In the genomic region with DNA sequence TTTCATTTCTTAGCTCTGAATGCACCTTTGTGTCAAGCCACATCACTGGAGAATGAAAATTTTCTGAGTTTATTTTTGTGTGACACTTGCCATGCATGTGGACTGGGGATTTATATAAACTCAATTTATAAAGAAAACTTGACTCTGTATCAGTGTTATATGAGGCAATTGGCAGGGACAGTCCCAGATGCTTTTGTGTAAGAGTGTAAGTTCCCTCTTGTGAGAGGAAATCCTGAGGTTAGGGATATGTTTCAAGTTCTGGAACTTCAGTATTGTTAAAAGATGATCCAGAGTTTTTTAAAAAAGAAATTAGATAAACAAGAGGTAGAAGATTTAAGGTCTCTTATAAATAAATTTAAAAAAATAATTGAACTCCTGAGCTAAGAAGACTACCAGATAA, we compare ENCODE assay signal across 1 cellular context.
TF ChIP-seq lines count a peak whose summit lies in the region.

No MANE protein-coding gene starts in this region.

TF ChIP-seq in WTC11, 78 proteins besides CTCF, POLR2A, EP300 and RAD21 (continued from another document):
- TF ChIP-seq, protein P1, sequence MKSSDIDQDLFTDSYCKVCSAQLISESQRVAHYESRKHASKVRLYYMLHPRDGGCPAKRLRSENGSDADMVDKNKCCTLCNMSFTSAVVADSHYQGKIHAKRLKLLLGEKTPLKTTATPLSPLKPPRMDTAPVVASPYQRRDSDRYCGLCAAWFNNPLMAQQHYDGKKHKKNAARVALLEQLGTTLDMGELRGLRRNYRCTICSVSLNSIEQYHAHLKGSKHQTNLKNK (CRISPR knock-in tag; IDR thresholded peaks at IDR 0.05) = no peak
- TF ChIP-seq NR2C2 (CRISPR knock-in tag; IDR thresholded peaks at IDR 0.05) (no peak), NFATC4 (CRISPR knock-in tag; IDR thresholded peaks at IDR 0.05) (no peak), HMGA2 (CRISPR knock-in tag; IDR thresholded peaks at IDR 0.05) (no peak), CREM (CRISPR knock-in tag; IDR thresholded peaks at IDR 0.05) (no peak), RELA (CRISPR knock-in tag; IDR thresholded peaks at IDR 0.05; ENCODE audit: borderline replicate concordance) (no peak), RORB (CRISPR knock-in tag; IDR thresholded peaks at IDR 0.05) (no peak), FOXJ3 (CRISPR knock-in tag; IDR thresholded peaks at IDR 0.05; ENCODE audit: borderline replicate concordance) (no peak)
- TF ChIP-seq, protein P2, sequence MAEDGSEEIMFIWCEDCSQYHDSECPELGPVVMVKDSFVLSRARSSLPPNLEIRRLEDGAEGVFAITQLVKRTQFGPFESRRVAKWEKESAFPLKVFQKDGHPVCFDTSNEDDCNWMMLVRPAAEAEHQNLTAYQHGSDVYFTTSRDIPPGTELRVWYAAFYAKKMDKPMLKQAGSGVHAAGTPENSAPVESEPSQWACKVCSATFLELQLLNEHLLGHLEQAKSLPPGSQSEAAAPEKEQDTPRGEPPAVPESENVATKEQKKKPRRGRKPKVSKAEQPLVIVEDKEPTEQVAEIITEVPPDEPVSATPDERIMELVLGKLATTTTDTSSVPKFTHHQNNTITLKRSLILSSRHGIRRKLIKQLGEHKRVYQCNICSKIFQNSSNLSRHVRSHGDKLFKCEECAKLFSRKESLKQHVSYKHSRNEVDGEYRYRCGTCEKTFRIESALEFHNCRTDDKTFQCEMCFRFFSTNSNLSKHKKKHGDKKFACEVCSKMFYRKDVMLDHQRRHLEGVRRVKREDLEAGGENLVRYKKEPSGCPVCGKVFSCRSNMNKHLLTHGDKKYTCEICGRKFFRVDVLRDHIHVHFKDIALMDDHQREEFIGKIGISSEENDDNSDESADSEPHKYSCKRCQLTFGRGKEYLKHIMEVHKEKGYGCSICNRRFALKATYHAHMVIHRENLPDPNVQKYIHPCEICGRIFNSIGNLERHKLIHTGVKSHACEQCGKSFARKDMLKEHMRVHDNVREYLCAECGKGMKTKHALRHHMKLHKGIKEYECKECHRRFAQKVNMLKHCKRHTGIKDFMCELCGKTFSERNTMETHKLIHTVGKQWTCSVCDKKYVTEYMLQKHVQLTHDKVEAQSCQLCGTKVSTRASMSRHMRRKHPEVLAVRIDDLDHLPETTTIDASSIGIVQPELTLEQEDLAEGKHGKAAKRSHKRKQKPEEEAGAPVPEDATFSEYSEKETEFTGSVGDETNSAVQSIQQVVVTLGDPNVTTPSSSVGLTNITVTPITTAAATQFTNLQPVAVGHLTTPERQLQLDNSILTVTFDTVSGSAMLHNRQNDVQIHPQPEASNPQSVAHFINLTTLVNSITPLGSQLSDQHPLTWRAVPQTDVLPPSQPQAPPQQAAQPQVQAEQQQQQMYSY (CRISPR knock-in tag; IDR thresholded peaks at IDR 0.05) = no peak
- TF ChIP-seq, protein P3, sequence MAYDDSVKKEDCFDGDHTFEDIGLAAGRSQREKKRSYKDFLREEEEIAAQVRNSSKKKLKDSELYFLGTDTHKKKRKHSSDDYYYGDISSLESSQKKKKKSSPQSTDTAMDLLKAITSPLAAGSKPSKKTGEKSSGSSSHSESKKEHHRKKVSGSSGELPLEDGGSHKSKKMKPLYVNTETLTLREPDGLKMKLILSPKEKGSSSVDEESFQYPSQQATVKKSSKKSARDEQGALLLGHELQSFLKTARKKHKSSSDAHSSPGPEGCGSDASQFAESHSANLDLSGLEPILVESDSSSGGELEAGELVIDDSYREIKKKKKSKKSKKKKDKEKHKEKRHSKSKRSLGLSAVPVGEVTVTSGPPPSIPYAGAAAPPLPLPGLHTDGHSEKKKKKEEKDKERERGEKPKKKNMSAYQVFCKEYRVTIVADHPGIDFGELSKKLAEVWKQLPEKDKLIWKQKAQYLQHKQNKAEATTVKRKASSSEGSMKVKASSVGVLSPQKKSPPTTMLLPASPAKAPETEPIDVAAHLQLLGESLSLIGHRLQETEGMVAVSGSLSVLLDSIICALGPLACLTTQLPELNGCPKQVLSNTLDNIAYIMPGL (CRISPR knock-in tag; IDR thresholded peaks at IDR 0.05) = no peak
- TF ChIP-seq, protein P4, sequence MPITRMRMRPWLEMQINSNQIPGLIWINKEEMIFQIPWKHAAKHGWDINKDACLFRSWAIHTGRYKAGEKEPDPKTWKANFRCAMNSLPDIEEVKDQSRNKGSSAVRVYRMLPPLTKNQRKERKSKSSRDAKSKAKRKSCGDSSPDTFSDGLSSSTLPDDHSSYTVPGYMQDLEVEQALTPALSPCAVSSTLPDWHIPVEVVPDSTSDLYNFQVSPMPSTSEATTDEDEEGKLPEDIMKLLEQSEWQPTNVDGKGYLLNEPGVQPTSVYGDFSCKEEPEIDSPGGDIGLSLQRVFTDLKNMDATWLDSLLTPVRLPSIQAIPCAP (CRISPR knock-in tag; IDR thresholded peaks at IDR 0.05) = no peak
TF ChIP-seq in WTC11: peak in this region for 0.
